8 cellular contexts compared by ENCODE assay signal in the genomic region with DNA sequence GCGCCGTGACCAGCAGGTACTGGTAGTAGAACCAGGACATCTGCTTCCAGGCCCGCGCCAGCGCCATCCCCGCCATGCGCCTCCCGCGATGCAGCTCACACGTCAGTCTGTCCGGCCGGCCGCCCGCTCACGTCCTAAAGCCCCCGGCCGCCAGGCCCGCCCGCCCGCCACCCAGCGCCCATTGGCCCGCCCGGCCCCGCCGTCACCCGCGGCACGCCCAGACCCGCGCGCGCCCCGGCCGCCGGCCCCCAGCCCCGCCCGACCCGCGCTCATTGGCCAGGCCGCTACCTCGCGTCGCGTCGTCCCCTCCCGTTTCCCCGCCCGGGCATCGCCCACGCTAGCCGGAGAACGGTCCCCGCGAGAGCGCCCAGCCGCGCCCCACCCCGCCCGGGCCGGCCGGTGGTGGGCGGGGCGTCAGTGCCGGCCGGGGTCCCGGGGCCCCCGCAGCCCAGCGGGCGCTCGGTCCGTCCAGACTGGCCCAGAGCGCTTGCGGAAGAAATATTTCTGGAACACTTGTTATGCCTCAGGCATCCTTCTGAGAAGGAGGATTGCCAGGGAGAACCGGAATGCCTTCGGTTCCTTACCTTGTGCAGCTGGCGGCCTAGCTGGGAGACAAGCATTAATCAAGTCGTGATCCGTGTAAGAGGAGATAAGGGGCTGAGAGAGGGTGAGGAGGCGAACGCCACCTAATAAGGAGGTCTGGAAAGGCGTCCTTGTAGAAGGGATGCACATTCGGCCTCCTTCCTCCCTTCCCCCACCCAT. TPM values are rescaled to one million over a fixed set of nuclear protein-coding genes. Genes with fewer than 3 reads are reported as not detected.
DNase-seq lines count a peak whose midpoint lies in the region; ATAC-seq and TF ChIP-seq lines count a peak whose summit lies in the region.

TSS of gene SPTSSA (minus strand) at position 109 of the 762 bp plus-strand sequence. CDS start at position 76, 33 bp downstream.

- TF ChIP-seq POLR2A in GM18505 (IDR thresholded peaks at IDR 0.05; ENCODE audit: borderline replicate concordance, extremely low read depth, insufficient read depth, insufficient read length) (peak; percentile 96), vagina (IDR thresholded peaks at IDR 0.05) (peak in 1 of 2 donors; percentile 89)

- TF ChIP-seq CTCF in right atrium auricular region (IDR thresholded peaks at IDR 0.05) (no peak), vagina (IDR thresholded peaks at IDR 0.05) (no peak)

- H3K36me3 ChIP-seq in right atrium auricular region (no peaks in the 10 kb centered on the region), rectal smooth muscle tissue (ENCODE audit: control insufficient read depth, insufficient read depth, low read length) (no peaks in the 10 kb centered on the region), vagina (no peaks in the 10 kb centered on the region)

- peak; percentile 96 for ATAC-seq in GM18505 (IDR thresholded peaks at IDR 0.05; ENCODE audit: unreplicated experiment)
- ATAC-seq in HG02943 (IDR thresholded peaks at IDR 0.05; ENCODE audit: low read depth, unreplicated experiment), result peak; percentile 86

- peak within 1 kb of the TSS; percentile 77 for H3K9ac ChIP-seq in rectal smooth muscle tissue (ENCODE audit: low read length)

- intact Hi-C loops in T-helper 2 cell treated with Interferon-gamma antibody and Interleukin-4, amounts not matched to agents 100 ng/mL and 5 ng/mL, for 36 hours (cut with micrococcal nuclease), result loop anchor here (2.0 to 10.0 kb wide), 7 partner anchors 75 to 1365 kb away; partner anchors contain the start of genes BRMS1L, EAPP, EGLN3 and PPP2R3C
- intact Hi-C loops in vagina (cut with DNase I), result no loop called here

- H3K27ac ChIP-seq in right atrium auricular region, result peak within 1 kb of the TSS; percentile 90 to 91
- H3K27ac ChIP-seq in rectal smooth muscle tissue (ENCODE audit: low read depth, low read length), result peak within 1 kb of the TSS; percentile 94
- peak within 1 kb of the TSS; percentile 94 for H3K27ac ChIP-seq in vagina

- H3K27me3 ChIP-seq in right atrium auricular region (no peaks in the 10 kb centered on the region), rectal smooth muscle tissue (ENCODE audit: control insufficient read depth, insufficient read depth, low read length) (no peaks in the 10 kb centered on the region), vagina (no peaks in the 10 kb centered on the region)

- DNase-seq in NCI-H187 (lab: John Stamatoyannopoulos, UW), result peak; percentile 72 to 90
- DNase-seq in anterior cingulate cortex (lab: John Stamatoyannopoulos, UW), result peak; percentile 49 to 96 (median 91)
- peak; percentile 90 for DNase-seq in right atrium auricular region (ENCODE audit: low spot score)
- peak in 1 of 2 donors; percentile 94 for DNase-seq in vagina (ENCODE audit: extremely low spot score in 2 of 2)

- H3K4me1 ChIP-seq in right atrium auricular region (peaks cover 0 to 29% of the 10 kb centered on the region in 2 donors), rectal smooth muscle tissue (ENCODE audit: control insufficient read depth, insufficient read depth, low read length) (peaks cover 4% of the 10 kb centered on the region), vagina (peaks cover 28% of the 10 kb centered on the region)

- H3K4me3 ChIP-seq in right atrium auricular region (peak within 1 kb of the TSS; percentile 70 to 74), rectal smooth muscle tissue (ENCODE audit: low read length) (peak within 1 kb of the TSS; percentile 91), vagina (peak within 1 kb of the TSS; percentile 81 to 84)

- H3K9me3 ChIP-seq in right atrium auricular region, result no peaks in the 10 kb centered on the region
- no peaks in the 10 kb centered on the region for H3K9me3 ChIP-seq in vagina

RNA-seq across cellular contexts. Expression of gene SPTSSA, which starts in this region (rescaled TPM):
- 14.6 and 14.9 TPM in 2 replicates for total RNA-seq in T-helper 2 cell treated with Interferon-gamma antibody and Interleukin-4, amounts not matched to agents 100 ng/mL and 5 ng/mL, for 36 hours
- 10 to 100 TPM in 1 of 2 donors, 1 to 10 TPM in 1; 9.4 to 10.8 TPM for total RNA-seq in right atrium auricular region
- total RNA-seq in vagina, result 29.0 TPM
